23 cellular contexts compared by ENCODE assay signal in the genomic region with DNA sequence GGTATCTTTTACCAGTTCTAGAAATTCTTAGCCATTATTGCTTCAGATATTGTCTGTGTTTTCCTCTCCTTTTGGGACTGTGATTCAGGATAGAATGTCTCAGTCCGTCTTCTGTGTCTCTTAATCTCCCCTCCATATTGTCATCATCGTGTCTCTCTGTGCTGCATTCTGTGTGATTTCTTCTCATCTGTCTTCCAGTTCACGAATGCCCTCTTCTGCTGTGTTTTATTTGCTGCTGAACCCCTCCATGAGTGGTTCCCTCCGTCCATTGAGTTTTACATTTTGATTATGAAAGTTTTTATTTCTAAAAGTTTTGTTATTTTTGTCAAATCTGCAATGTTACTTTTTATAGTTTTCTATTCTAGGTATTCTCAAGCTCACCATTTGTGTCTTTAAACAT. TPM values are rescaled to one million over a fixed set of nuclear protein-coding genes. Genes with fewer than 3 reads are reported as not detected.
"Had no signal": no experiment of that assay in that cellular context is flagged by ENCODE, and none has a peak within 500 bp of the region (broad histone marks: within the 10 kb centered on the region; RNA-seq: fewer than 3 reads in every experiment).

No MANE protein-coding gene starts in this region.

- FAIRE-seq: astrocyte, RCC 7860 had no signal

- H3K4me1 ChIP-seq: SJSA1 had no signal

- H3K4me3 ChIP-seq: SJSA1 had no signal

- H3K27me3 ChIP-seq: SJSA1 had no signal

- H3K9me3 ChIP-seq: SJSA1 had no signal

- H3K27ac ChIP-seq: SJSA1, VCaP had no signal

- ATAC-seq: activated CD4-positive, alpha-beta T cell treated with anti-CD3 and anti-CD28 coated beads for 36 hours; activated T-helper 17 cell treated with anti-CD3 and anti-CD28 coated beads, Interleukin-2, amount 50 U/mL, for 72 hours had no signal

- DNase-seq: activated CD4-positive, alpha-beta memory T cell treated with anti-CD3 and anti-CD28 coated beads, Interleukin-2, amount 10 ng/mL, durations not matched to agents 7 days and 5 days; activated CD4-positive, alpha-beta T cell treated with anti-CD3 and anti-CD28 coated beads for 36 hours; activated CD4-positive, alpha-beta T cell treated with anti-CD3 and anti-CD28 coated beads, Interleukin-2, amount 50 U/mL, for 1 hour; activated gamma-delta T cell; activated naive CD4-positive, alpha-beta T cell treated with anti-CD3 and anti-CD28 coated beads for 36 hours; activated T-cell treated with anti-CD3 and anti-CD28 coated beads for 4 hours; activated T-cell treated with anti-CD3 and anti-CD28 coated beads, Interleukin-2, amount 50 U/mL, for 48 hours; amygdala; Karpas-422; NCI-H1105 treated with DMSO at 0.1 percent for 48 hours; NCI-H1436 treated with DMSO at 0.1 percent for 48 hours; NCI-H187; NCI-H2081; NCI-H510A treated with DMSO at 0.1 percent for 48 hours; NCI-H69; NK-92 treated with Interleukin-12 subunit alpha and Interleukin-12 subunit beta, amount 100 ng/mL, for 24 hours; OCI-M1; SHP77 had no signal

RNA-seq across cellular contexts. Expression of a gene that starts 30.5 kb away (rescaled TPM):
- total RNA-seq: activated naive CD4-positive, alpha-beta T cell treated with anti-CD3 and anti-CD28 coated beads for 36 hours; astrocyte; SJSA1 had no signal
